16 cellular contexts compared by ENCODE assay signal in the genomic region with DNA sequence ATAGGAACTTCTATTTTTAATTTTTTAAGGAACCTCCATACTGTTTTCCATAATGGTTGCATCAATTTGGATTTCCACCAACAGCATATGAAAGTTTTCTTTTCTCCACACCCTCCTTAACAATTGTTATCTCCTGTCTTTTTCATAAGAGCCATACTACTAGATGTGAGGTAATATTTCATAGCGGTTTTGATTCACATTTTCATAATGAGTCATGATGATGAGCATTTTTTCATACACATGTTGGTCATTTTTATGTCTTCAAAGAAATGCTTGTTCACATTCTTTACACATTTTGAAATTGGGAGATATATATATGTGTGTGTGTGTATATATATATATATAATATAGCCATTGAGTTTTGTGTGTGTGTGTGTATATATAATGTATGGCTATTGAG.
A peak's percentile ranks its signal among the peaks of the same experiment; 100 is the strongest.
DNase-seq lines count a peak whose midpoint lies in the region; ATAC-seq and TF ChIP-seq lines count a peak whose summit lies in the region.
"Had no signal": no experiment of that assay in that cellular context is flagged by ENCODE, and none has a peak within 500 bp of the region (broad histone marks: within the 10 kb centered on the region; RNA-seq: fewer than 3 reads in every experiment).

No MANE protein-coding gene starts in this region.

- H3K36me3 ChIP-seq in adipocyte (ENCODE audit: control insufficient read depth, insufficient read depth, low read length, severe bottlenecking) (no peaks in the 10 kb centered on the region), left ventricle myocardium inferior (no peaks in the 10 kb centered on the region)
- H3K36me3 ChIP-seq: BLaER1 had no signal

- H3K9ac ChIP-seq in adipocyte (ENCODE audit: low read length), result no peak overlapping the region
- H3K9ac ChIP-seq: BLaER1 had no signal

- H3K4me1 ChIP-seq in adipocyte (ENCODE audit: control insufficient read depth, insufficient read depth, low read length), result no peaks in the 10 kb centered on the region
- no peaks in the 10 kb centered on the region for H3K4me1 ChIP-seq in left ventricle myocardium inferior

- H3K9me3 ChIP-seq in adipocyte (ENCODE audit: control insufficient read depth, low read length), result no peaks in the 10 kb centered on the region
- no peaks in the 10 kb centered on the region for H3K9me3 ChIP-seq in left ventricle myocardium inferior (replicated peaks)
- H3K9me3 ChIP-seq: BLaER1 had no signal

- H3K27me3 ChIP-seq in adipocyte (replicated peaks; ENCODE audit: control insufficient read depth, insufficient read depth, low read length) (no peaks in the 10 kb centered on the region), left ventricle myocardium inferior (ENCODE audit: low read depth) (no peaks in the 10 kb centered on the region)
- H3K27me3 ChIP-seq: BLaER1 had no signal

- TF ChIP-seq CTCF in left ventricle myocardium inferior (IDR thresholded peaks at IDR 0.05; ENCODE audit: borderline replicate concordance), result no peak

- no peak for ATAC-seq in HG02852 (IDR thresholded peaks at IDR 0.05; ENCODE audit: unreplicated experiment)
- ATAC-seq: GM23338, HCT116 had no signal

- no peak overlapping the region for H3K27ac ChIP-seq in left ventricle myocardium inferior (replicated peaks)
- H3K27ac ChIP-seq: BLaER1 had no signal

- peak; percentile 65 for DNase-seq in HCEC 1CT
- peak; percentile 63 for DNase-seq in LHCN-M2 (ENCODE audit: low read depth)
- DNase-seq in adipocyte (ENCODE audit: low read depth), result peak; percentile 0
- peak; percentile 27 for DNase-seq in iris pigment epithelial cell (ENCODE audit: low read depth)
- DNase-seq in left ventricle myocardium inferior, result no peak
- DNase-seq in NCI-H510A treated with DMSO at 0.1 percent for 48 hours (lab: John Stamatoyannopoulos, UW), result no peak
- DNase-seq: ACHN; CD4-positive, alpha-beta memory T cell; DMS153; DMS79; GF-D8; HFFc6 had no signal

- intact Hi-C loops in left ventricle myocardium inferior (cut with micrococcal nuclease), result no loop called here

- no peak overlapping the region for H3K4me3 ChIP-seq in adipocyte (ENCODE audit: low read length)
- H3K4me3 ChIP-seq in left ventricle myocardium inferior, result no peak overlapping the region
- H3K4me3 ChIP-seq: BLaER1, GM23338 had no signal

Comparison
In these comparisons a context has a peak if more than half of its experiments do, and no peak if none do; other contexts are left out.
1. DNase-seq: peak in HCEC 1CT (single experiment), LHCN-M2 (single experiment), adipocyte (single experiment) and iris pigment epithelial cell (single experiment); none in left ventricle myocardium inferior (single experiment) and NCI-H510A treated with DMSO at 0.1 percent for 48 hours (single experiment).